ENCODE assay signal across 8 cellular contexts in genomic region chr19:54478677-54479266, GRCh38. TPM values are rescaled to one million over a fixed set of nuclear protein-coding genes. Genes with fewer than 3 reads are reported as not detected.
DNase-seq lines count a peak whose midpoint lies in the region; TF ChIP-seq lines count a peak whose summit lies in the region.
"Had no signal": no experiment of that assay in that cellular context is flagged by ENCODE, and none has a peak within 500 bp of the region (broad histone marks: within the 10 kb centered on the region; RNA-seq: fewer than 3 reads in every experiment).

No MANE protein-coding gene starts in this region.

- no peaks in the 10 kb centered on the region for H3K9me3 ChIP-seq in DOHH2 (ENCODE audit: control insufficient read depth, insufficient read depth, low read length)
- no peaks in the 10 kb centered on the region for H3K9me3 ChIP-seq in neutrophil

- no peaks in the 10 kb centered on the region for H3K9me2 ChIP-seq in DOHH2 (replicated peaks; ENCODE audit: control insufficient read depth, low read length)

- H4K20me1 ChIP-seq in DOHH2 (ENCODE audit: control insufficient read depth, insufficient read depth, low read depth, low read length), result no peaks in the 10 kb centered on the region; the same call in 1 of the 2 replicates

- peak; percentile 75 for TF ChIP-seq CTCF in DOHH2 (IDR thresholded peaks at IDR 0.05; ENCODE audit: low read depth, low read length, poor library complexity, severe bottlenecking)
- TF ChIP-seq CTCF in HFF-Myc (IDR thresholded peaks at IDR 0.05; ENCODE audit: low read depth, low read length, missing control alignments), result peak; percentile 70
- peak; percentile 75 for TF ChIP-seq CTCF in epithelial cell of proximal tubule (conservative IDR thresholded peaks at IDR 0.05; ENCODE audit: low read depth, low read length)
- peak; percentile 64 for TF ChIP-seq CTCF in neutrophil (IDR thresholded peaks at IDR 0.05)

- H3K4me1 ChIP-seq in DOHH2 (ENCODE audit: control insufficient read depth, low read length) (peaks cover 13% of the 10 kb centered on the region), neutrophil (ENCODE audit: control insufficient read depth in 1 of 2, insufficient read depth in 1 of 2, low read depth in 1 of 2, low read length in 1 of 2) (peaks cover 23 to 24% of the 10 kb centered on the region in 2 experiments)

- no peaks in the 10 kb centered on the region for H3K79me2 ChIP-seq in DOHH2 (ENCODE audit: control insufficient read depth, low read length)

- H3K4me2 ChIP-seq in DOHH2 (ENCODE audit: low read length), result no peak overlapping the region

- no peaks in the 10 kb centered on the region for H3F3A ChIP-seq in DOHH2 (ENCODE audit: control insufficient read depth, insufficient read depth)

- H3K27me3 ChIP-seq in DOHH2 (ENCODE audit: control insufficient read depth, low read length) (peaks cover 12% of the 10 kb centered on the region), neutrophil (peaks cover 72% of the 10 kb centered on the region)

- DNase-seq in HFF-Myc (ENCODE audit: extremely low read depth, low read depth), result no peak
- DNase-seq in RKO (ENCODE audit: low spot score), result peak; percentile 56
- no peak for DNase-seq in epithelial cell of proximal tubule (ENCODE audit: low read depth)
- no peak for DNase-seq in HuH-7 (ENCODE audit: low spot score)
- DNase-seq in NCI-H1048 (lab: John Stamatoyannopoulos, UW), result no peak

- H3K36me3 ChIP-seq in DOHH2 (ENCODE audit: control insufficient read depth, low read length) (no peaks in the 10 kb centered on the region), neutrophil (no peaks in the 10 kb centered on the region)

- no peak overlapping the region for H3K4me3 ChIP-seq in DOHH2 (ENCODE audit: low read length)
- no peak overlapping the region for H3K4me3 ChIP-seq in HFF-Myc (replicated peaks; ENCODE audit: low read depth, low read length)
- H3K4me3 ChIP-seq in epithelial cell of proximal tubule (ENCODE audit: low read depth, low read length), result no peak overlapping the region
- H3K4me3 ChIP-seq in neutrophil (ENCODE audit: low read depth in 1 of 2, low read length in 1 of 2), result no peak overlapping the region
- H3K4me3 ChIP-seq: skin epidermis had no signal

- H3K27ac ChIP-seq in DOHH2 (ENCODE audit: low read depth, low read length), result no peak overlapping the region
- no peak overlapping the region for H3K27ac ChIP-seq in neutrophil
- H3K27ac ChIP-seq: skin epidermis had no signal

RNA-seq across cellular contexts. Expression of gene CDC42EP5, which starts 5.7 kb away (rescaled TPM):
- 5.1 and 33.7 TPM in 2 replicates for total RNA-seq in epithelial cell of proximal tubule

RNA-seq across cellular contexts. Expression of gene LENG9, which starts 15.2 kb away (rescaled TPM):
- 2.7 and 4.1 TPM in 2 replicates for total RNA-seq in epithelial cell of proximal tubule

RNA-seq across cellular contexts. Expression of gene LAIR2, which starts 23.9 kb away (rescaled TPM):
- not detected in 2 replicates for total RNA-seq in epithelial cell of proximal tubule

RNA-seq across cellular contexts. Expression of gene LENG8, which starts 29.8 kb away (rescaled TPM):
- total RNA-seq in epithelial cell of proximal tubule, result 32.5 and 39.1 TPM in 2 replicates
